ENCODE assay signal across 21 cellular contexts in the genomic region with DNA sequence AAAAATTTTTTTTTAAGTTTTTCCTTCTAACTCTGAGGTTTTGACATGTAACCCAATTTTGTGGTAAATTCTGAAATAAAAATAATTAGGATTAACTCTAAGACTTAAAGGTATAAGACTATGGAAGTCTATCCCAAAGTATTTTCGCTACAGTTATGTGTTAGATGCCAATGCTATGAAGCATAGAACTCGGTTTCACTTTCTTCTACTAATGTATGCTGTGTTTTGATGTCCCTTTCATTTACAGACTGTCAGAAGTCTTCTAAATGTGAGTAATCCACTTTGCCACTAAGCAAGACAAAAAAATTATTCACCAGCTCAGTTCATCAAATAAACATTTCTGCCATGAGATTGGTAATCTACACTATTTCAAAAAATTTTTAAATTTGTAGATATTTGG.
"Had no signal": no experiment of that assay in that cellular context is flagged by ENCODE, and none has a peak within 500 bp of the region (broad histone marks: within the 10 kb centered on the region; RNA-seq: fewer than 3 reads in every experiment).

No MANE protein-coding gene starts in this region.

- H3K4me3 ChIP-seq: heart right ventricle, mucosa of descending colon, psoas muscle, spleen, stomach, thoracic aorta, transverse colon had no signal

- H3K4me3 Mint-ChIP-seq: naive thymus-derived CD8-positive, alpha-beta T cell had no signal

- H3K4me1 Mint-ChIP-seq: naive thymus-derived CD8-positive, alpha-beta T cell had no signal

- H3K27ac ChIP-seq: heart right ventricle, neutrophil, psoas muscle, spleen, stomach, thoracic aorta, transverse colon had no signal

- H3K36me3 ChIP-seq: heart right ventricle, neutrophil, spleen, stomach, thoracic aorta, transverse colon had no signal

- H3K27ac Mint-ChIP-seq: naive thymus-derived CD8-positive, alpha-beta T cell had no signal

- ATAC-seq: esophagus mucosa; heart right ventricle; left lobe of liver; mucosa of descending colon; naive thymus-derived CD8-positive, alpha-beta T cell; psoas muscle; sciatic nerve had no signal

- H3K4me1 ChIP-seq: heart right ventricle, psoas muscle, spleen, stomach, transverse colon had no signal

- H3K9me3 ChIP-seq: heart right ventricle, mucosa of descending colon, neutrophil, psoas muscle, stomach, thoracic aorta, transverse colon had no signal

- DNase-seq: effector memory CD4-positive, alpha-beta T cell; heart right ventricle; hypothalamus; kidney glomerular epithelial cell; mammary epithelial cell; mucosa of descending colon; naive thymus-derived CD8-positive, alpha-beta T cell; psoas muscle; spleen; stimulated activated CD4-positive, alpha-beta T cell treated with anti-CD3 and anti-CD28 coated beads, Interleukin-15, amount 100 ng/mL, for 24 hours; stimulated activated CD4-positive, alpha-beta T cell treated with anti-CD3 and anti-CD28 coated beads, Interleukin-1b, Interleukin-23, amount 100 ng/mL, for 48 hours; stimulated activated CD4-positive, alpha-beta T cell treated with anti-CD3 and anti-CD28 coated beads, Interleukin-4, amount 100 ng/mL, for 4 hours; stimulated activated naive CD4-positive, alpha-beta T cell; stomach; substantia nigra; transverse colon had no signal

- H3K27me3 Mint-ChIP-seq: naive thymus-derived CD8-positive, alpha-beta T cell had no signal

- H3K36me3 Mint-ChIP-seq: naive thymus-derived CD8-positive, alpha-beta T cell had no signal

- H3K27me3 ChIP-seq: heart right ventricle, neutrophil, spleen, stomach, transverse colon had no signal
